8 cellular contexts compared by ENCODE assay signal in genomic region chr4:184347251-184348239, GRCh38.
DNase-seq lines count a peak whose midpoint lies in the region; ATAC-seq, FAIRE-seq and TF ChIP-seq lines count a peak whose summit lies in the region.

No MANE protein-coding gene starts in this region.

- peaks cover 14% of the 10 kb centered on the region for H3K27me3 Mint-ChIP-seq in CD4-positive, alpha-beta T cell

- H3K4me1 Mint-ChIP-seq in CD4-positive, alpha-beta T cell (ENCODE audit: low read depth), result peaks cover 17% of the 10 kb centered on the region

- intact Hi-C loops in mammary epithelial cell (cut with micrococcal nuclease) (no loop called here), right lobe of liver (cut with DNase I) (loop anchor here (5.0 kb wide), 1 partner anchor 35 kb away; no protein-coding TSS in a partner anchor), uterus (cut with DNase I; ENCODE audit: low total_unique reads) (no loop called here)
- intact Hi-C loops in CD4-positive, alpha-beta T cell (cut with DNase I, micrococcal nuclease), result no loop called here

- ATAC-seq in HG02610 (IDR thresholded peaks at IDR 0.05; ENCODE audit: unreplicated experiment) (peak; percentile 83), right lobe of liver (peak in 3 of 4 donors; percentile 0 to 2 (median 1))
- ATAC-seq in CD4-positive, alpha-beta T cell (ENCODE audit: poor library complexity), result no peak

- TF ChIP-seq CTCF in mammary epithelial cell (conservative IDR thresholded peaks at IDR 0.05 in 1 of 2, IDR thresholded peaks at IDR 0.05 in 1 of 2; ENCODE audit: extremely low read depth in 1 of 2, insufficient read depth in 1 of 2, low read depth in 1 of 2, low read length in 2 of 2), result no peak
- no peak for TF ChIP-seq CTCF in right lobe of liver (IDR thresholded peaks at IDR 0.05)
- TF ChIP-seq CTCF in uterus (IDR thresholded peaks at IDR 0.05), result no peak
- TF ChIP-seq CTCF in CD4-positive, alpha-beta T cell (IDR thresholded peaks at IDR 0.05), result no peak

- in situ Hi-C loops in mammary epithelial cell (cut with MboI; ENCODE audit: low sequenced_read_pairs in 2 of 2), result no loop called here

- H3K27ac ChIP-seq in mammary epithelial cell (ENCODE audit: insufficient read depth, low read depth, low read length) (no peak overlapping the region), right lobe of liver (peak overlapping the region; percentile 86 to 95 (median 93)), uterus (peak overlapping the region; percentile 47 to 52)
- no peak overlapping the region for H3K27ac ChIP-seq in CD4-positive, alpha-beta T cell (ENCODE audit: low read depth, low read length)

- H3K4me3 Mint-ChIP-seq in CD4-positive, alpha-beta T cell, result no peak overlapping the region

- dilution Hi-C loops in mammary epithelial cell (cut with HindIII; ENCODE audit: low sequenced_read_pairs), result no loop called here

- H3K36me3 Mint-ChIP-seq in CD4-positive, alpha-beta T cell (ENCODE audit: low read depth), result no peaks in the 10 kb centered on the region

- 90% methylated on average over 14 of the region's 16 CpGs for WGBS in mammary epithelial cell (ENCODE audit: low coverage, missing lambda C conversion rate)
- WGBS in right lobe of liver (ENCODE audit: insufficient coverage, low coverage, low lambda C conversion rate, missing lambda C conversion rate), result 20% methylated on average over 10 of the region's 16 CpGs

- H3K4me1 ChIP-seq in mammary epithelial cell (ENCODE audit: insufficient read depth, low read length) (peaks cover 7% of the 10 kb centered on the region), right lobe of liver (peaks cover 0 to 79% (median 34%) of the 10 kb centered on the region in 4 donors), uterus (no peaks in the 10 kb centered on the region)

- H3K9me3 Mint-ChIP-seq in CD4-positive, alpha-beta T cell, result no peaks in the 10 kb centered on the region

- H3K4me2 ChIP-seq in mammary epithelial cell (ENCODE audit: insufficient read depth, low read depth, low read length), result no peak overlapping the region

- FAIRE-seq in GM18507 (lab: Jason Lieb, UNC), result peak; percentile 99

- POLR2A ChIA-PET in CD4-positive, alpha-beta T cell (lab: Charles Lee), result no interaction called here

- no peaks in the 10 kb centered on the region for H3K27me3 ChIP-seq in mammary epithelial cell (ENCODE audit: insufficient read depth, low read length)
- H3K27me3 ChIP-seq in right lobe of liver, result no peaks in the 10 kb centered on the region
- H3K27me3 ChIP-seq in uterus, result no peaks in the 10 kb centered on the region
- no peaks in the 10 kb centered on the region for H3K27me3 ChIP-seq in CD4-positive, alpha-beta T cell (ENCODE audit: control insufficient read depth, insufficient read depth, low read length)

- BruUV-seq in mammary epithelial cell (replicated peaks; lab: Mats Ljungman, UMichigan), result no TSS peak

- no peak overlapping the region for H3K27ac Mint-ChIP-seq in CD4-positive, alpha-beta T cell

- no peaks in the 10 kb centered on the region for H4K20me1 ChIP-seq in mammary epithelial cell (ENCODE audit: insufficient read depth, low read length)

- H3K9ac ChIP-seq in mammary epithelial cell (ENCODE audit: insufficient read depth, low read length), result no peak overlapping the region

- no peak overlapping the region for H2AFZ ChIP-seq in mammary epithelial cell (ENCODE audit: low read depth, low read length)

- no peaks in the 10 kb centered on the region for H3K79me2 ChIP-seq in mammary epithelial cell (ENCODE audit: insufficient read depth, low read length)

- H3K36me3 ChIP-seq in mammary epithelial cell (ENCODE audit: insufficient read depth, low read length) (no peaks in the 10 kb centered on the region), right lobe of liver (no peaks in the 10 kb centered on the region), uterus (no peaks in the 10 kb centered on the region)

- CTCF ChIA-PET in mammary epithelial cell (lab: Charles Lee; ENCODE audit: low non-redundant PET), result interaction anchor here (0.5 to 0.6 kb wide), 2 partner anchors 19 to 29 kb away, joined by 4 to 6 read pairs; no protein-coding TSS in a partner anchor
- CTCF ChIA-PET in CD4-positive, alpha-beta T cell (lab: Charles Lee), result no interaction called here

- DNase-seq in GM18507 (ENCODE audit: extremely low spot score, insufficient read length, low read depth) (peak; percentile 69), NAMALWA (ENCODE audit: low spot score) (peak; percentile 68), mammary epithelial cell (peak; percentile 74), right lobe of liver (peak in 2 of 3 donors; percentile 58 to 69), uterus (no peak)
- DNase-seq in CD4-positive, alpha-beta T cell, result no peak
- DNase-seq in activated naive CD4-positive, alpha-beta T cell treated with anti-CD3 and anti-CD28 coated beads, Interleukin-2, amount 50 U/mL, for 16 hours, result no peak

- H3K9me3 ChIP-seq in mammary epithelial cell (replicated peaks; ENCODE audit: insufficient read depth, low read length) (no peaks in the 10 kb centered on the region), right lobe of liver (no peaks in the 10 kb centered on the region), uterus (no peaks in the 10 kb centered on the region)
- no peaks in the 10 kb centered on the region for H3K9me3 ChIP-seq in CD4-positive, alpha-beta T cell (ENCODE audit: control insufficient read depth, low read length)

- H3K4me3 ChIP-seq in mammary epithelial cell (replicated peaks in 1 of 3; ENCODE audit: insufficient read depth in 1 of 3, low read depth in 2 of 3, low read length in 3 of 3) (no peak overlapping the region), right lobe of liver (peak overlapping the region in 1 of 3 donors; percentile 14), uterus (no peak overlapping the region)

- peak; percentile 27 for TF ChIP-seq POLR2A in right lobe of liver (IDR thresholded peaks at IDR 0.05)
- peak; percentile 24 to 38 for TF ChIP-seq POLR2A in uterus (IDR thresholded peaks at IDR 0.05)

Comparison
In these comparisons a context has a peak if more than half of its experiments do, and no peak if none do; other contexts are left out.
1. DNase-seq: peak in GM18507 (single experiment), NAMALWA (single experiment), mammary epithelial cell (single experiment) and right lobe of liver (2 of 3); none in uterus (0 of 2), CD4-positive, alpha-beta T cell (0 of 10) and activated naive CD4-positive, alpha-beta T cell treated with anti-CD3 and anti-CD28 coated beads, Interleukin-2, amount 50 U/mL, for 16 hours (single experiment).
2. H3K27ac ChIP-seq: peak in right lobe of liver (3 of 3) and uterus (2 of 2); none in mammary epithelial cell (single experiment) and CD4-positive, alpha-beta T cell (single experiment).
3. intact Hi-C loops: an anchor here in right lobe of liver (5.0 kb wide); none called in mammary epithelial cell, uterus and CD4-positive, alpha-beta T cell.